In genomic region chr6:2733324-2733723, GRCh38 we compare ENCODE assay signal across 8 cellular contexts. TPM values are rescaled to one million over a fixed set of nuclear protein-coding genes. Genes with fewer than 3 reads are reported as not detected.
A peak's percentile ranks its signal among the peaks of the same experiment; 100 is the strongest.
DNase-seq lines count a peak whose midpoint lies in the region; ATAC-seq and TF ChIP-seq lines count a peak whose summit lies in the region.

No MANE protein-coding gene starts in this region.

- H3K36me3 ChIP-seq in BLaER1 treated with 17β-estradiol and CSF1 and Interleukin-3, amounts not matched to agents 10 nM and 100 nM: no peaks in the 10 kb centered on the region
- H3K36me3 ChIP-seq in lower lobe of right lung: no peaks in the 10 kb centered on the region
- H3K36me3 ChIP-seq in prostate gland: no peaks in the 10 kb centered on the region

- TF ChIP-seq CTCF in lower lobe of right lung (IDR thresholded peaks at IDR 0.05): no peak
- no peak for TF ChIP-seq CTCF in prostate gland (IDR thresholded peaks at IDR 0.05)

- TF ChIP-seq POLR2A in prostate gland (IDR thresholded peaks at IDR 0.05): no peak

- DNase-seq in activated CD4-positive, alpha-beta T cell treated with anti-CD3 and anti-CD28 coated beads, Interleukin-2, amount 50 U/mL, for 48 hours: peak; percentile 45 to 62
- peak; percentile 91 for DNase-seq in lower lobe of right lung
- DNase-seq in NCI-H82 (lab: John Stamatoyannopoulos, UW): no peak
- DNase-seq in prostate gland (ENCODE audit: low spot score): no peak
- DNase-seq in NCI-H446 (lab: John Stamatoyannopoulos, UW): no peak

- ATAC-seq in GM19397 (IDR thresholded peaks at IDR 0.05; ENCODE audit: unreplicated experiment) (peak; percentile 88), HG03442 (IDR thresholded peaks at IDR 0.05; ENCODE audit: unreplicated experiment) (peak; percentile 93), lower lobe of right lung (peak; percentile 86 to 92)

- H3K4me3 ChIP-seq in BLaER1 treated with 17β-estradiol and CSF1 and Interleukin-3, amounts not matched to agents 10 nM and 100 nM: no peak overlapping the region
- H3K4me3 ChIP-seq in lower lobe of right lung (no peak overlapping the region), prostate gland (no peak overlapping the region)

- intact Hi-C loops in lower lobe of right lung (cut with DNase I): no loop called here
- intact Hi-C loops in prostate gland (cut with DNase I): no loop called here

- peak overlapping the region; percentile 31 to 71 (median 52); a peak in 21 of 22 replicates for H3K4me2 ChIP-seq in BLaER1 treated with 17β-estradiol and CSF1 and Interleukin-3, amounts not matched to agents 10 nM and 100 nM

- peaks cover 11 to 25% (median 15%) of the 10 kb centered on the region in 11 experiments; a peak in 21 of 22 replicates for H3K9me3 ChIP-seq in BLaER1 treated with 17β-estradiol and CSF1 and Interleukin-3, amounts not matched to agents 10 nM and 100 nM (replicated peaks in 1 of 11)
- H3K9me3 ChIP-seq in lower lobe of right lung (no peaks in the 10 kb centered on the region), prostate gland (no peaks in the 10 kb centered on the region)

- H3K27me3 ChIP-seq in BLaER1 treated with 17β-estradiol and CSF1 and Interleukin-3, amounts not matched to agents 10 nM and 100 nM: no peaks in the 10 kb centered on the region
- H3K27me3 ChIP-seq in lower lobe of right lung (ENCODE audit: low read depth) (no peaks in the 10 kb centered on the region), prostate gland (replicated peaks; ENCODE audit: insufficient read depth) (no peaks in the 10 kb centered on the region)

- H3K27ac ChIP-seq in BLaER1 treated with 17β-estradiol and CSF1 and Interleukin-3, amounts not matched to agents 10 nM and 100 nM: peak overlapping the region in 10 of 11 experiments; percentile 56 to 93 (median 70); a peak in 20 of 22 replicates
- peak overlapping the region; percentile 51 for H3K27ac ChIP-seq in lower lobe of right lung
- no peak overlapping the region for H3K27ac ChIP-seq in prostate gland

- 80% methylated on average over 5 of the region's 5 CpGs for WGBS in prostate gland

- H3K4me1 ChIP-seq in BLaER1 treated with 17β-estradiol and CSF1 and Interleukin-3, amounts not matched to agents 10 nM and 100 nM: peaks cover 46 to 83% (median 63%) of the 10 kb centered on the region in 10 experiments
- H3K4me1 ChIP-seq in lower lobe of right lung (peaks cover 17% of the 10 kb centered on the region), prostate gland (replicated peaks) (no peaks in the 10 kb centered on the region)

- H3K9ac ChIP-seq in BLaER1 treated with 17β-estradiol and CSF1 and Interleukin-3, amounts not matched to agents 10 nM and 100 nM: peak overlapping the region in 7 of 11 experiments; percentile 2 to 66 (median 48); a peak in 6 of 22 replicates

- H4K20me1 ChIP-seq in BLaER1 treated with 17β-estradiol and CSF1 and Interleukin-3, amounts not matched to agents 10 nM and 100 nM: no peaks in the 10 kb centered on the region

RNA-seq across cellular contexts. Expression of gene MYLK4, which starts 17.4 kb away (rescaled TPM):
- total RNA-seq in lower lobe of right lung (0.56 TPM), prostate gland (under 1 TPM; 0.46 to 0.97 TPM)

RNA-seq across cellular contexts. Expression of gene WRNIP1, which starts 31.9 kb away (rescaled TPM):
- total RNA-seq in lower lobe of right lung: 45.1 TPM
- 10 to 100 TPM; 89.6 to 90.0 TPM for total RNA-seq in prostate gland

Comparison
In these comparisons a context has a peak if more than half of its experiments do, and no peak if none do; other contexts are left out.
1. H3K27ac ChIP-seq: peak in BLaER1 treated with 17β-estradiol and CSF1 and Interleukin-3, amounts not matched to agents 10 nM and 100 nM (10 of 11) and lower lobe of right lung (single experiment); none in prostate gland (0 of 2).
2. DNase-seq: peak in activated CD4-positive, alpha-beta T cell treated with anti-CD3 and anti-CD28 coated beads, Interleukin-2, amount 50 U/mL, for 48 hours (2 of 2) and lower lobe of right lung (single experiment); none in NCI-H82 (single experiment), prostate gland (single experiment) and NCI-H446 (0 of 2).
3. Peak in every context shown above with its lines, with median percentiles within 50 percentile points of each other: ATAC-seq.